ENCODE assay signal across 25 cellular contexts in genomic region chr7:119685906-119686305, GRCh38.
"Had no signal": no experiment of that assay in that cellular context is flagged by ENCODE, and none has a peak within 500 bp of the region (broad histone marks: within the 10 kb centered on the region; RNA-seq: fewer than 3 reads in every experiment).

No MANE protein-coding gene starts in this region.

- H3K27me3 ChIP-seq: adrenal gland, body of pancreas, colonic mucosa, esophagus squamous epithelium had no signal

- H3K4me3 ChIP-seq: adrenal gland, body of pancreas, colonic mucosa, esophagus squamous epithelium had no signal

- H3K36me3 ChIP-seq: adrenal gland, colonic mucosa, esophagus squamous epithelium had no signal

- H3K4me1 ChIP-seq: adrenal gland, body of pancreas, colonic mucosa, esophagus squamous epithelium had no signal

- ATAC-seq: activated CD4-positive, alpha-beta T cell treated with anti-CD3 and anti-CD28 coated beads for 36 hours; activated CD8-positive, alpha-beta memory T cell treated with anti-CD3 and anti-CD28 coated beads, Interleukin-2, amount 10 ng/mL, durations not matched to agents 7 days and 5 days; activated CD8-positive, alpha-beta T cell treated with anti-CD3 and anti-CD28 coated beads, Interleukin-2, amount 10 ng/mL, durations not matched to agents 7 days and 5 days; activated naive CD8-positive, alpha-beta T cell treated with anti-CD3 and anti-CD28 coated beads, Interleukin-2, amount 50 U/mL, for 24 hours; body of pancreas had no signal

- H3K27ac ChIP-seq: adrenal gland, body of pancreas, colonic mucosa, epithelial cell of prostate, esophagus squamous epithelium had no signal

- DNase-seq: activated CD4-positive, alpha-beta memory T cell treated with anti-CD3 and anti-CD28 coated beads for 36 hours; activated CD4-positive, alpha-beta T cell treated with anti-CD3 and anti-CD28 coated beads for 36 hours; activated CD4-positive, alpha-beta T cell treated with anti-CD3 and anti-CD28 coated beads, Interleukin-2, amount 10 ng/mL, durations not matched to agents 24 days and 14 days; activated CD4-positive, CD25-positive, alpha-beta regulatory T cell; activated CD4-positive, CD25-positive, alpha-beta regulatory T cell treated with anti-CD3 and anti-CD28 coated beads, Interleukin-2, amount 50 U/mL, for 72 hours; activated CD8-positive, alpha-beta memory T cell treated with anti-CD3 and anti-CD28 coated beads, Interleukin-2, amount 10 ng/mL, durations not matched to agents 7 days and 5 days; activated CD8-positive, alpha-beta memory T cell treated with anti-CD3 and anti-CD28 coated beads, Interleukin-2, amount 50 U/mL, for 4 hours; activated CD8-positive, alpha-beta T cell treated with anti-CD3 and anti-CD28 coated beads, Interleukin-2, amount 10 ng/mL, durations not matched to agents 7 days and 5 days; activated effector memory CD4-positive, alpha-beta T cell treated with anti-CD3 and anti-CD28 coated beads, Interleukin-2, amount 50 U/mL, for 16 hours; activated naive CD4-positive, alpha-beta T cell treated with anti-CD3 and anti-CD28 coated beads for 36 hours; activated naive CD8-positive, alpha-beta T cell treated with anti-CD3 and anti-CD28 coated beads for 36 hours; activated naive CD8-positive, alpha-beta T cell treated with anti-CD3 and anti-CD28 coated beads, Interleukin-2, amount 50 U/mL, for 24 hours; activated T-cell treated with anti-CD3 and anti-CD28 coated beads, Interleukin-2, amount 50 U/mL, for 1 hour; activated T-cell treated with anti-CD3 and anti-CD28 coated beads, Interleukin-2, amount 50 U/mL, for 48 hours; adrenal gland; amygdala; aorta; body of pancreas; central memory CD4-positive, alpha-beta T cell; colonic mucosa; effector CD8-positive, alpha-beta T cell; esophagus squamous epithelium; head of caudate nucleus; T-helper 2 cell had no signal

- H3K9me3 ChIP-seq: adrenal gland, body of pancreas, colonic mucosa, esophagus squamous epithelium had no signal
